ENCODE assay signal across 8 cellular contexts in the genomic region with DNA sequence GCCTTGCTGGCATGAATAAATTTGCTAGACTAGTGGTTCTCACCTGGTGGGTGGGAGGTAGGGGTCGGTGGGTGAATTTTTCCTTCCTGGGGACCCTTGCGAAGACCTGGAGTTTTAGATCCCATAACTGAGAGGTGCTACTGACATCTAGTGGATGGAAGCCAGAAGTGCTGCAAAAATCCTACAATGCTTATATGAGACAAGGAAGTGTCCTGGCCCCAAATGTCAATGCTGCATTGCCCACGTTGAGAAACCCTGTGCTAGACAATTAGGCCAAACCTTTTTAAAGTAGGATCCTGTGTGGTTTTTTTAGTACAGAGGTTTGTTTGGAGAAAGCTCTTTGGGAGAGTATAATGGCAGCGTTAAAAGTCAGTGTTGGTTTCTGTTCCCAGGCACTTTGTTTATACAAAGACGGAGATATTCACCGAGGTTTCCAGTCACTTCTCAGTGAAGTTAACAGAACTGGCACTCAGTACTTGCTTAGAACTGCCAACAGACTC. TPM values are rescaled to one million over a fixed set of nuclear protein-coding genes. Genes with fewer than 3 reads are reported as not detected.
DNase-seq lines count a peak whose midpoint lies in the region; ATAC-seq and TF ChIP-seq lines count a peak whose summit lies in the region.

No MANE protein-coding gene starts in this region.

- H3K9me3 ChIP-seq in DND-41 (ENCODE audit: insufficient read depth, low read length, severe bottlenecking) (no peaks in the 10 kb centered on the region), OCI-LY1 (ENCODE audit: low read length) (no peaks in the 10 kb centered on the region), left ventricle myocardium inferior (replicated peaks) (no peaks in the 10 kb centered on the region)

- H3K27me3 ChIP-seq in DND-41 (ENCODE audit: insufficient read depth, low read length, poor library complexity): no peaks in the 10 kb centered on the region
- H3K27me3 ChIP-seq in OCI-LY1 (ENCODE audit: insufficient read depth, low read length): no peaks in the 10 kb centered on the region
- H3K27me3 ChIP-seq in left ventricle myocardium inferior (ENCODE audit: low read depth): no peaks in the 10 kb centered on the region
- no peaks in the 10 kb centered on the region for H3K27me3 ChIP-seq in rectal smooth muscle tissue (ENCODE audit: control insufficient read depth, insufficient read depth, low read length)

- H3K9me2 ChIP-seq in OCI-LY1 (ENCODE audit: low read depth, low read length): no peaks in the 10 kb centered on the region

- H3K79me2 ChIP-seq in DND-41 (ENCODE audit: insufficient read depth, low read length) (peaks cover 5% of the 10 kb centered on the region; the same call in 1 of the 2 replicates), OCI-LY1 (ENCODE audit: insufficient read depth, low read length) (no peaks in the 10 kb centered on the region)

- peaks cover 47% of the 10 kb centered on the region for H3K4me1 ChIP-seq in DND-41 (ENCODE audit: insufficient read depth, low read length)
- no peaks in the 10 kb centered on the region for H3K4me1 ChIP-seq in OCI-LY1 (ENCODE audit: insufficient read depth, low read length, severe bottlenecking)
- H3K4me1 ChIP-seq in left ventricle myocardium inferior: peaks cover 8% of the 10 kb centered on the region
- H3K4me1 ChIP-seq in rectal smooth muscle tissue (ENCODE audit: control insufficient read depth, insufficient read depth, low read length): no peaks in the 10 kb centered on the region

- H3K27ac ChIP-seq in DND-41 (ENCODE audit: low read length): peak overlapping the region; percentile 61
- no peak overlapping the region for H3K27ac ChIP-seq in OCI-LY1 (ENCODE audit: low read depth, low read length, poor library complexity, severe bottlenecking)
- H3K27ac ChIP-seq in left ventricle myocardium inferior (replicated peaks): peak overlapping the region; percentile 2
- peak overlapping the region; percentile 60 for H3K27ac ChIP-seq in rectal smooth muscle tissue (ENCODE audit: low read depth, low read length)

- H3K4me2 ChIP-seq in DND-41 (ENCODE audit: insufficient read depth, low read length) (peak overlapping the region; percentile 32; the same call in 1 of the 2 replicates), OCI-LY1 (ENCODE audit: low read length) (no peak overlapping the region)

- intact Hi-C loops in left ventricle myocardium inferior (cut with micrococcal nuclease): no loop called here

- H2AFZ ChIP-seq in DND-41 (ENCODE audit: low read depth, low read length) (peak overlapping the region; percentile 75), OCI-LY1 (ENCODE audit: low read length) (no peak overlapping the region)

- DNase-seq in DND-41 (peak; percentile 70), amniotic epithelial cell (ENCODE audit: low read depth) (peak; percentile 59), left ventricle myocardium inferior (no peak), GM19240 (ENCODE audit: insufficient read length, low spot score) (no peak)

- no peaks in the 10 kb centered on the region for H4K20me1 ChIP-seq in DND-41 (ENCODE audit: insufficient read depth, low read length)
- H4K20me1 ChIP-seq in OCI-LY1 (ENCODE audit: insufficient read depth, low read length): no peaks in the 10 kb centered on the region

- H3K4me3 ChIP-seq in DND-41 (ENCODE audit: low read depth in 1 of 2, low read length in 2 of 2): no peak overlapping the region
- H3K4me3 ChIP-seq in OCI-LY1 (ENCODE audit: low read depth, low read length, poor library complexity, severe bottlenecking): no peak overlapping the region
- H3K4me3 ChIP-seq in left ventricle myocardium inferior: peak overlapping the region; percentile 18
- peak overlapping the region; percentile 44 for H3K4me3 ChIP-seq in rectal smooth muscle tissue (ENCODE audit: low read length)

- no peaks in the 10 kb centered on the region for H3F3A ChIP-seq in OCI-LY1 (ENCODE audit: insufficient read depth, low read length)

- H3K9ac ChIP-seq in DND-41 (ENCODE audit: low read depth, low read length) (peak overlapping the region; percentile 20), OCI-LY1 (ENCODE audit: low read length) (no peak overlapping the region), rectal smooth muscle tissue (ENCODE audit: low read length) (no peak overlapping the region)

- TF ChIP-seq CTCF in DND-41 (IDR thresholded peaks at IDR 0.05; ENCODE audit: borderline replicate concordance, extremely low read depth, low read length, poor library complexity, severe bottlenecking): peak; percentile 97
- peak; percentile 87 for TF ChIP-seq CTCF in OCI-LY1 (IDR thresholded peaks at IDR 0.05; ENCODE audit: low read length)
- TF ChIP-seq CTCF in left ventricle myocardium inferior (IDR thresholded peaks at IDR 0.05; ENCODE audit: borderline replicate concordance): peak; percentile 88

- ATAC-seq in DND-41 (ENCODE audit: insufficient read depth, low read depth) (peak; percentile 85), GM19463 (IDR thresholded peaks at IDR 0.05; ENCODE audit: unreplicated experiment) (peak; percentile 60), HG03571 (IDR thresholded peaks at IDR 0.05; ENCODE audit: unreplicated experiment) (peak; percentile 68)

- H3K36me3 ChIP-seq in DND-41 (ENCODE audit: insufficient read depth, low read length) (peaks cover 29% of the 10 kb centered on the region), OCI-LY1 (ENCODE audit: insufficient read depth, low read length) (no peaks in the 10 kb centered on the region), left ventricle myocardium inferior (peaks cover 9% of the 10 kb centered on the region), rectal smooth muscle tissue (ENCODE audit: control insufficient read depth, insufficient read depth, low read length) (no peaks in the 10 kb centered on the region)

RNA-seq across cellular contexts. Expression of a gene that starts 9.6 kb away (rescaled TPM):
- total RNA-seq in left ventricle myocardium inferior: 2.3 TPM

RNA-seq across cellular contexts. Expression of a gene that starts 30.4 kb away (rescaled TPM):
- not detected for total RNA-seq in left ventricle myocardium inferior

Comparison
In these comparisons a context has a peak if more than half of its experiments do, and no peak if none do; other contexts are left out.
1. DNase-seq: peak in DND-41 (single experiment) and amniotic epithelial cell (single experiment); none in left ventricle myocardium inferior (single experiment) and GM19240 (single experiment).
2. H3K4me3 ChIP-seq: peak in left ventricle myocardium inferior (single experiment) and rectal smooth muscle tissue (single experiment); none in DND-41 (0 of 2) and OCI-LY1 (single experiment).
3. Peak in every context shown above with its lines, with median percentiles within 50 percentile points of each other: ATAC-seq and CTCF ChIP-seq.